Comparison of ENCODE assay signal across 9 cellular contexts in genomic region chr3:192331749-192332385, GRCh38.
DNase-seq lines count a peak whose midpoint lies in the region; ATAC-seq and TF ChIP-seq lines count a peak whose summit lies in the region.
"Had no signal": no experiment of that assay in that cellular context is flagged by ENCODE, and none has a peak within 500 bp of the region (broad histone marks: within the 10 kb centered on the region; RNA-seq: fewer than 3 reads in every experiment).

No MANE protein-coding gene starts in this region.

- H3K9me3 Mint-ChIP-seq in central memory CD8-positive, alpha-beta T cell = peaks cover 7% of the 10 kb centered on the region

- no peaks in the 10 kb centered on the region for H3K36me3 ChIP-seq in WERI-Rb-1
- H3K36me3 ChIP-seq: transverse colon had no signal

- H3K27ac Mint-ChIP-seq in central memory CD8-positive, alpha-beta T cell (ENCODE audit: low read depth) = no peak overlapping the region

- DNase-seq in ELR (ENCODE audit: low read depth) (peak; percentile 9), middle frontal gyrus (ENCODE audit: extremely low spot score, low spot score) (no peak), Ammon's horn (ENCODE audit: low spot score) (no peak), WERI-Rb-1 (no peak), KG1 (lab: John Stamatoyannopoulos, UW) (no peak)
- DNase-seq in central memory CD8-positive, alpha-beta T cell (ENCODE audit: low spot score in 2 of 2) = no peak
- DNase-seq: transverse colon had no signal

- no peaks in the 10 kb centered on the region for H3K4me1 Mint-ChIP-seq in central memory CD8-positive, alpha-beta T cell

- H3K27me3 ChIP-seq in WERI-Rb-1 (ENCODE audit: insufficient read depth, low read depth, severe bottlenecking) = no peaks in the 10 kb centered on the region
- H3K27me3 ChIP-seq: transverse colon had no signal

- no peak overlapping the region for H3K27ac ChIP-seq in WERI-Rb-1
- H3K27ac ChIP-seq: transverse colon had no signal

- no peaks in the 10 kb centered on the region for H3K9me3 ChIP-seq in WERI-Rb-1 (ENCODE audit: severe bottlenecking)
- H3K9me3 ChIP-seq: transverse colon had no signal

- no peaks in the 10 kb centered on the region for H3K27me3 Mint-ChIP-seq in central memory CD8-positive, alpha-beta T cell

- no peak overlapping the region for H3K4me3 ChIP-seq in WERI-Rb-1 (ENCODE audit: low read depth, low read length)
- H3K4me3 ChIP-seq: transverse colon had no signal

- H3K4me3 Mint-ChIP-seq in central memory CD8-positive, alpha-beta T cell = peak overlapping the region; percentile 42

- no peak for TF ChIP-seq CTCF in WERI-Rb-1 (IDR thresholded peaks at IDR 0.05; ENCODE audit: low read depth, low read length)

- H3K36me3 Mint-ChIP-seq in central memory CD8-positive, alpha-beta T cell (ENCODE audit: insufficient read depth) = peaks cover 1% of the 10 kb centered on the region

- ATAC-seq in GM19035 (IDR thresholded peaks at IDR 0.05; ENCODE audit: unreplicated experiment) (peak; percentile 71), HG03159 (IDR thresholded peaks at IDR 0.05; ENCODE audit: unreplicated experiment) (peak; percentile 75)
- no peak for ATAC-seq in central memory CD8-positive, alpha-beta T cell (replicated peaks; ENCODE audit: extremely low read depth, poor library complexity, severe bottlenecking)
